ENCODE assay signal across 1 cellular context in the genomic region with DNA sequence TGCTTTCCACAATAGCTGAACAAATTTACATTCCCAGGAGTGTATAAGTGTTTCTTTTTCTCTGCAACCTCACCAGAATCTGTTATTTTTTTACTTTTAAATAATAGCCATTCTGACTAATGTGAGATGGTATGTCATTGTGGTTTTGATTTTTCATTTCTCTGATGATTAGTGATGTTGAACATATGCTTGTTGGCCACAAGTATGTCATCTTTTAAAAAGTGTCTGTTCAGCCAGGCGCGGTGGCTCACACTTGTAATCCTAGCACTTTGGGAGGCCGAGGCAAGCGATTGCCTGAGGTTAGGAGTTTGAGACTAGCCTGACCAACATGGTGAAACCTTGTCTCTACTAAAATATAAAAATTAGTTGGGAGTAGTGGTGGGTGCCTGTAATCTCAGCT.
TF ChIP-seq lines count a peak whose summit lies in the region.

No MANE protein-coding gene starts in this region.

TF ChIP-seq in GM12878, 131 proteins besides CTCF, POLR2A, EP300 and RAD21 (continued from another document):
- TF ChIP-seq, protein P1, sequence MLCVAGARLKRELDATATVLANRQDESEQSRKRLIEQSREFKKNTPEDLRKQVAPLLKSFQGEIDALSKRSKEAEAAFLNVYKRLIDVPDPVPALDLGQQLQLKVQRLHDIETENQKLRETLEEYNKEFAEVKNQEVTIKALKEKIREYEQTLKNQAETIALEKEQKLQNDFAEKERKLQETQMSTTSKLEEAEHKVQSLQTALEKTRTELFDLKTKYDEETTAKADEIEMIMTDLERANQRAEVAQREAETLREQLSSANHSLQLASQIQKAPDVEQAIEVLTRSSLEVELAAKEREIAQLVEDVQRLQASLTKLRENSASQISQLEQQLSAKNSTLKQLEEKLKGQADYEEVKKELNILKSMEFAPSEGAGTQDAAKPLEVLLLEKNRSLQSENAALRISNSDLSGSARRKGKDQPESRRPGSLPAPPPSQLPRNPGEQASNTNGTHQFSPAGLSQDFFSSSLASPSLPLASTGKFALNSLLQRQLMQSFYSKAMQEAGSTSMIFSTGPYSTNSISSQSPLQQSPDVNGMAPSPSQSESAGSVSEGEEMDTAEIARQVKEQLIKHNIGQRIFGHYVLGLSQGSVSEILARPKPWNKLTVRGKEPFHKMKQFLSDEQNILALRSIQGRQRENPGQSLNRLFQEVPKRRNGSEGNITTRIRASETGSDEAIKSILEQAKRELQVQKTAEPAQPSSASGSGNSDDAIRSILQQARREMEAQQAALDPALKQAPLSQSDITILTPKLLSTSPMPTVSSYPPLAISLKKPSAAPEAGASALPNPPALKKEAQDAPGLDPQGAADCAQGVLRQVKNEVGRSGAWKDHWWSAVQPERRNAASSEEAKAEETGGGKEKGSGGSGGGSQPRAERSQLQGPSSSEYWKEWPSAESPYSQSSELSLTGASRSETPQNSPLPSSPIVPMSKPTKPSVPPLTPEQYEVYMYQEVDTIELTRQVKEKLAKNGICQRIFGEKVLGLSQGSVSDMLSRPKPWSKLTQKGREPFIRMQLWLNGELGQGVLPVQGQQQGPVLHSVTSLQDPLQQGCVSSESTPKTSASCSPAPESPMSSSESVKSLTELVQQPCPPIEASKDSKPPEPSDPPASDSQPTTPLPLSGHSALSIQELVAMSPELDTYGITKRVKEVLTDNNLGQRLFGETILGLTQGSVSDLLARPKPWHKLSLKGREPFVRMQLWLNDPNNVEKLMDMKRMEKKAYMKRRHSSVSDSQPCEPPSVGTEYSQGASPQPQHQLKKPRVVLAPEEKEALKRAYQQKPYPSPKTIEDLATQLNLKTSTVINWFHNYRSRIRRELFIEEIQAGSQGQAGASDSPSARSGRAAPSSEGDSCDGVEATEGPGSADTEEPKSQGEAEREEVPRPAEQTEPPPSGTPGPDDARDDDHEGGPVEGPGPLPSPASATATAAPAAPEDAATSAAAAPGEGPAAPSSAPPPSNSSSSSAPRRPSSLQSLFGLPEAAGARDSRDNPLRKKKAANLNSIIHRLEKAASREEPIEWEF (IDR thresholded peaks at IDR 0.05; ENCODE audit: insufficient replicate concordance, low read depth, low read length): no peak
- TF ChIP-seq ZSCAN29 (IDR thresholded peaks at IDR 0.05): no peak
- TF ChIP-seq MXI1 (IDR thresholded peaks at IDR 0.05; ENCODE audit: low read depth, low read length): no peak
- TF ChIP-seq HCFC1 (IDR thresholded peaks at IDR 0.05; ENCODE audit: low read length): no peak
